ENCODE assay signal across 17 cellular contexts in genomic region chr13:66915596-66916185, GRCh38.
A peak's percentile ranks its signal among the peaks of the same experiment; 100 is the strongest.
DNase-seq lines count a peak whose midpoint lies in the region; ATAC-seq, FAIRE-seq and TF ChIP-seq lines count a peak whose summit lies in the region.
"Had no signal": no experiment of that assay in that cellular context is flagged by ENCODE, and none has a peak within 500 bp of the region (broad histone marks: within the 10 kb centered on the region; RNA-seq: fewer than 3 reads in every experiment).

No MANE protein-coding gene starts in this region.

- H3K4me1 ChIP-seq in keratinocyte (ENCODE audit: control insufficient read depth, extremely low read depth, insufficient read depth, low read length) = no peaks in the 10 kb centered on the region
- H3K4me1 ChIP-seq in CD4-positive, alpha-beta memory T cell (ENCODE audit: insufficient read depth, low read length) = no peaks in the 10 kb centered on the region
- no peaks in the 10 kb centered on the region for H3K4me1 ChIP-seq in suprapubic skin
- H3K4me1 ChIP-seq: vagina had no signal

- H3K27ac ChIP-seq in keratinocyte (ENCODE audit: control insufficient read depth, insufficient read depth, low read length) = no peak overlapping the region
- no peak overlapping the region for H3K27ac ChIP-seq in CD4-positive, alpha-beta memory T cell (ENCODE audit: low read depth, low read length)
- no peak overlapping the region for H3K27ac ChIP-seq in suprapubic skin
- H3K27ac ChIP-seq: coronary artery, GM23248, vagina had no signal

- H3K9me3 ChIP-seq in keratinocyte (ENCODE audit: control insufficient read depth, low read depth, low read length) (no peaks in the 10 kb centered on the region), suprapubic skin (no peaks in the 10 kb centered on the region)
- H3K9me3 ChIP-seq in CD4-positive, alpha-beta memory T cell (ENCODE audit: control insufficient read depth in 1 of 2, low read length in 2 of 2) = no peaks in the 10 kb centered on the region
- H3K9me3 ChIP-seq: vagina had no signal

- no peaks in the 10 kb centered on the region for H3K79me2 ChIP-seq in keratinocyte (ENCODE audit: control insufficient read depth, insufficient read depth, low read length)

- H3K27me3 Mint-ChIP-seq in CD4-positive, alpha-beta memory T cell = no peaks in the 10 kb centered on the region
- H3K27me3 Mint-ChIP-seq: activated naive CD4-positive, alpha-beta T cell treated with anti-CD3 and anti-CD28 coated beads, Interleukin-2, amount 10 ng/mL, durations not matched to agents 7 days and 5 days had no signal

- H3K9ac ChIP-seq in keratinocyte (ENCODE audit: control insufficient read depth, extremely low read depth, insufficient read depth, low read length) = no peak overlapping the region
- H3K9ac ChIP-seq: GM23248 had no signal

- no peak for TF ChIP-seq EP300 in suprapubic skin (IDR thresholded peaks at IDR 0.05)

- H3K4me3 ChIP-seq in keratinocyte (ENCODE audit: control insufficient read depth in 2 of 3, extremely low read depth in 1 of 3, insufficient read depth in 2 of 3, low read depth in 1 of 3, low read length in 3 of 3) = no peak overlapping the region
- no peak overlapping the region for H3K4me3 ChIP-seq in CD4-positive, alpha-beta memory T cell (ENCODE audit: low read length in 2 of 2)
- no peak overlapping the region for H3K4me3 ChIP-seq in suprapubic skin
- H3K4me3 ChIP-seq: coronary artery, GM23248, vagina had no signal

- no peak overlapping the region for H3K4me2 ChIP-seq in keratinocyte (ENCODE audit: control insufficient read depth, extremely low read depth, insufficient read depth, low read depth, low read length)

- WGBS in suprapubic skin = 54% methylated on average over 1 of the region's 1 CpG

- H3K27me3 ChIP-seq in keratinocyte (ENCODE audit: control insufficient read depth, extremely low read depth, insufficient read depth, low read length) (no peaks in the 10 kb centered on the region), suprapubic skin (no peaks in the 10 kb centered on the region)
- no peaks in the 10 kb centered on the region for H3K27me3 ChIP-seq in CD4-positive, alpha-beta memory T cell (ENCODE audit: insufficient read depth, low read length)
- H3K27me3 ChIP-seq: vagina had no signal

- no peak for ATAC-seq in left colon
- ATAC-seq in GM19328 (IDR thresholded peaks at IDR 0.05; ENCODE audit: unreplicated experiment) = no peak

- CTCF ChIA-PET in CD4-positive, alpha-beta memory T cell (lab: Charles Lee; ENCODE audit: partially characterized antibody) = interaction anchor here (1.3 kb wide), 1 partner anchor 12 kb away, joined by 3 read pairs; no protein-coding TSS in a partner anchor

- FAIRE-seq in keratinocyte (lab: Jason Lieb, UNC) = no peak
- FAIRE-seq: TTC549 had no signal

- no peak overlapping the region for H3K27ac Mint-ChIP-seq in CD4-positive, alpha-beta memory T cell
- H3K27ac Mint-ChIP-seq: activated naive CD4-positive, alpha-beta T cell treated with anti-CD3 and anti-CD28 coated beads, Interleukin-2, amount 10 ng/mL, durations not matched to agents 7 days and 5 days had no signal

- DNase-seq in AG08395 (ENCODE audit: low spot score) (peak; percentile 18), HT1080 (ENCODE audit: low read depth) (peak; percentile 76), amniotic epithelial cell (ENCODE audit: low read depth) (peak; percentile 32), keratinocyte (ENCODE audit: low read depth, low spot score) (no peak), left colon (no peak), suprapubic skin (ENCODE audit: low spot score in 2 of 2) (no peak)
- no peak for DNase-seq in CD4-positive, alpha-beta memory T cell
- DNase-seq: activated naive CD4-positive, alpha-beta T cell treated with anti-CD3 and anti-CD28 coated beads, Interleukin-2, amount 10 ng/mL, durations not matched to agents 7 days and 5 days; AML-193; GM23248; NCI-H1105 treated with DMSO at 0.1 percent for 48 hours; Right ventricle myocardium superior; stimulated activated CD4-positive, alpha-beta T cell treated with anti-CD3 and anti-CD28 coated beads, Interleukin-1b, Interleukin-23, amount 100 ng/mL, for 48 hours had no signal

- TF ChIP-seq CTCF in keratinocyte (optimal IDR thresholded peaks at IDR 0.05 in 1 of 3, IDR thresholded peaks at IDR 0.05 in 1 of 3, conservative IDR thresholded peaks at IDR 0.05 in 1 of 3; ENCODE audit: extremely low read depth in 1 of 3, insufficient read depth in 2 of 3, low read length in 3 of 3) (no peak), suprapubic skin (IDR thresholded peaks at IDR 0.05) (no peak)

- peaks cover 0 to 18% (median 0%) of the 10 kb centered on the region in 8 donors for H3K9me3 Mint-ChIP-seq in CD4-positive, alpha-beta memory T cell
- H3K9me3 Mint-ChIP-seq: activated naive CD4-positive, alpha-beta T cell treated with anti-CD3 and anti-CD28 coated beads, Interleukin-2, amount 10 ng/mL, durations not matched to agents 7 days and 5 days had no signal

- H3K36me3 ChIP-seq in keratinocyte (ENCODE audit: control insufficient read depth in 2 of 2, extremely low read depth in 1 of 2, insufficient read depth in 2 of 2, low read length in 2 of 2) (no peaks in the 10 kb centered on the region), suprapubic skin (no peaks in the 10 kb centered on the region)
- no peaks in the 10 kb centered on the region for H3K36me3 ChIP-seq in CD4-positive, alpha-beta memory T cell (ENCODE audit: insufficient read depth, low read length)
- H3K36me3 ChIP-seq: vagina had no signal

- no peaks in the 10 kb centered on the region for H4K20me1 ChIP-seq in keratinocyte (ENCODE audit: control insufficient read depth, extremely low read depth, insufficient read depth, low read length)

- intact Hi-C loops in left colon (cut with DNase I, micrococcal nuclease) = no loop called here
- intact Hi-C loops in CD4-positive, alpha-beta memory T cell (cut with micrococcal nuclease) = no loop called here

- TF ChIP-seq POLR2A in suprapubic skin (IDR thresholded peaks at IDR 0.05) = no peak

- no peak overlapping the region for H3K4me3 Mint-ChIP-seq in CD4-positive, alpha-beta memory T cell
- H3K4me3 Mint-ChIP-seq: activated naive CD4-positive, alpha-beta T cell treated with anti-CD3 and anti-CD28 coated beads, Interleukin-2, amount 10 ng/mL, durations not matched to agents 7 days and 5 days had no signal

- no peaks in the 10 kb centered on the region for H3K36me3 Mint-ChIP-seq in CD4-positive, alpha-beta memory T cell
- H3K36me3 Mint-ChIP-seq: activated naive CD4-positive, alpha-beta T cell treated with anti-CD3 and anti-CD28 coated beads, Interleukin-2, amount 10 ng/mL, durations not matched to agents 7 days and 5 days had no signal

- H3K4me1 Mint-ChIP-seq in CD4-positive, alpha-beta memory T cell = no peaks in the 10 kb centered on the region
- H3K4me1 Mint-ChIP-seq: activated naive CD4-positive, alpha-beta T cell treated with anti-CD3 and anti-CD28 coated beads, Interleukin-2, amount 10 ng/mL, durations not matched to agents 7 days and 5 days had no signal

- POLR2A ChIA-PET in CD4-positive, alpha-beta memory T cell (lab: Charles Lee; ENCODE audit: partially characterized antibody) = no interaction called here

- H3K9me1 ChIP-seq in keratinocyte (ENCODE audit: control insufficient read depth, extremely low read depth, insufficient read depth, low read length) = no peaks in the 10 kb centered on the region

- peak overlapping the region; percentile 35 for H2AFZ ChIP-seq in keratinocyte (ENCODE audit: control insufficient read depth, low read length)
- H2AFZ ChIP-seq: GM23248 had no signal

- dilution Hi-C loops in keratinocyte (cut with MboI; ENCODE audit: extremely low pct_ligation_motif_present, low sequenced_read_pairs) = no loop called here

Comparison
In these comparisons a context has a peak if more than half of its experiments do, and no peak if none do; other contexts are left out.
1. DNase-seq: peak in AG08395 (single experiment), HT1080 (single experiment) and amniotic epithelial cell (single experiment); none in keratinocyte (single experiment), left colon (0 of 2), CD4-positive, alpha-beta memory T cell (0 of 5) and suprapubic skin (0 of 2).